Comparison of ENCODE assay signal across 21 cellular contexts in genomic region chr1:113984710-113985109, GRCh38. TPM values are rescaled to one million over a fixed set of nuclear protein-coding genes. Genes with fewer than 3 reads are reported as not detected.
DNase-seq lines count a peak whose midpoint lies in the region; ATAC-seq and TF ChIP-seq lines count a peak whose summit lies in the region.
"Had no signal": no experiment of that assay in that cellular context is flagged by ENCODE, and none has a peak within 500 bp of the region (broad histone marks: within the 10 kb centered on the region; RNA-seq: fewer than 3 reads in every experiment).

No MANE protein-coding gene starts in this region.

- ATAC-seq in upper lobe of left lung (ENCODE audit: low FRiP score in 2 of 2) (no peak), HG02885 (IDR thresholded peaks at IDR 0.05; ENCODE audit: poor library complexity, unreplicated experiment) (no peak), HG03342 (IDR thresholded peaks at IDR 0.05; ENCODE audit: unreplicated experiment) (no peak)
- ATAC-seq in stimulated activated memory B cell treated with anti-CD40 and anti-IgM and Interleukin-4, amounts not matched to agents 10 μg/mL and 1 μg/mL and 100 μg/mL, for 72 hours: no peak

- H3K4me1 ChIP-seq in upper lobe of left lung: peaks cover 21 to 31% (median 27%) of the 10 kb centered on the region in 4 donors

- no peaks in the 10 kb centered on the region for H3K9me3 Mint-ChIP-seq in chondrocyte (ENCODE audit: low read depth)
- H3K9me3 Mint-ChIP-seq in neural crest cell: peaks cover 3% of the 10 kb centered on the region
- peaks cover 5% of the 10 kb centered on the region for H3K9me3 Mint-ChIP-seq in stimulated activated memory B cell treated with anti-CD40 and anti-IgM and Interleukin-4, amounts not matched to agents 10 μg/mL and 1 μg/mL and 100 μg/mL, for 72 hours

- no peaks in the 10 kb centered on the region for H3K27me3 ChIP-seq in upper lobe of left lung
- H3K27me3 ChIP-seq: colonic mucosa had no signal

- 27 to 29% methylated on average over 4 of the region's 4 CpGs for WGBS in upper lobe of left lung, 2 donors

- no peak for TF ChIP-seq CTCF in chondrocyte (IDR thresholded peaks at IDR 0.05)
- no peak for TF ChIP-seq CTCF in neural crest cell (conservative IDR thresholded peaks at IDR 0.05)
- no peak for TF ChIP-seq CTCF in upper lobe of left lung (IDR thresholded peaks at IDR 0.05)

- H3K27me3 Mint-ChIP-seq in chondrocyte (ENCODE audit: low read depth) (no peaks in the 10 kb centered on the region), neural crest cell (ENCODE audit: low read depth) (no peaks in the 10 kb centered on the region)
- H3K27me3 Mint-ChIP-seq in stimulated activated memory B cell treated with anti-CD40 and anti-IgM and Interleukin-4, amounts not matched to agents 10 μg/mL and 1 μg/mL and 100 μg/mL, for 72 hours: peaks cover 12% of the 10 kb centered on the region

- H3K4me1 Mint-ChIP-seq in chondrocyte (ENCODE audit: low read depth) (peaks cover 60% of the 10 kb centered on the region), neural crest cell (peaks cover 26% of the 10 kb centered on the region)
- no peaks in the 10 kb centered on the region for H3K4me1 Mint-ChIP-seq in stimulated activated memory B cell treated with anti-CD40 and anti-IgM and Interleukin-4, amounts not matched to agents 10 μg/mL and 1 μg/mL and 100 μg/mL, for 72 hours

- no peak overlapping the region for H3K4me3 ChIP-seq in upper lobe of left lung
- H3K4me3 ChIP-seq: colonic mucosa had no signal

- H3K27ac Mint-ChIP-seq in chondrocyte (ENCODE audit: unreplicated experiment) (peak overlapping the region; percentile 65), neural crest cell (ENCODE audit: unreplicated experiment) (peak overlapping the region; percentile 50)
- no peak overlapping the region for H3K27ac Mint-ChIP-seq in stimulated activated memory B cell treated with anti-CD40 and anti-IgM and Interleukin-4, amounts not matched to agents 10 μg/mL and 1 μg/mL and 100 μg/mL, for 72 hours

- DNase-seq in NCI-H2029 (lab: John Stamatoyannopoulos, UW): peak; percentile 40
- DNase-seq in NCI-H2029 treated with DMSO at 0.1 percent for 48 hours (lab: John Stamatoyannopoulos, UW): no peak
- DNase-seq in chondrocyte (ENCODE audit: low spot score): no peak
- DNase-seq in neural crest cell (ENCODE audit: low read depth, low spot score): no peak
- DNase-seq in upper lobe of left lung: no peak
- DNase-seq: 8988T; activated CD4-positive, alpha-beta T cell treated with anti-CD3 and anti-CD28 coated beads for 4 hours; activated naive CD4-positive, alpha-beta T cell; aorta; colonic mucosa; DMS79 treated with DMSO at 0.1 percent for 48 hours; Karpas-422; mammary epithelial cell; NCI-H1436 treated with DMSO at 0.1 percent for 48 hours; NCI-H446; stimulated activated CD4-positive, alpha-beta T cell treated with anti-CD3 and anti-CD28 coated beads, Interleukin-4, amount 100 ng/mL, for 4 hours had no signal

- peak overlapping the region in 3 of 4 donors; percentile 21 to 70 (median 65) for H3K27ac ChIP-seq in upper lobe of left lung
- H3K27ac ChIP-seq: C4-2B, colonic mucosa, epithelial cell of prostate had no signal

- H3K36me3 ChIP-seq in upper lobe of left lung: no peaks in the 10 kb centered on the region
- H3K36me3 ChIP-seq: colonic mucosa had no signal

- no peak for TF ChIP-seq EP300 in upper lobe of left lung (IDR thresholded peaks at IDR 0.05)

- no peaks in the 10 kb centered on the region for H3K9me3 ChIP-seq in upper lobe of left lung
- H3K9me3 ChIP-seq: colonic mucosa had no signal

- H3K36me3 Mint-ChIP-seq in chondrocyte (ENCODE audit: low read depth): no peaks in the 10 kb centered on the region
- peaks cover 6% of the 10 kb centered on the region for H3K36me3 Mint-ChIP-seq in neural crest cell (ENCODE audit: low read depth)
- no peaks in the 10 kb centered on the region for H3K36me3 Mint-ChIP-seq in stimulated activated memory B cell treated with anti-CD40 and anti-IgM and Interleukin-4, amounts not matched to agents 10 μg/mL and 1 μg/mL and 100 μg/mL, for 72 hours

- no peak for TF ChIP-seq POLR2A in upper lobe of left lung (IDR thresholded peaks at IDR 0.05)

- H3K4me3 Mint-ChIP-seq in chondrocyte (ENCODE audit: unreplicated experiment): no peak overlapping the region
- H3K4me3 Mint-ChIP-seq in neural crest cell: no peak overlapping the region
- H3K4me3 Mint-ChIP-seq in stimulated activated memory B cell treated with anti-CD40 and anti-IgM and Interleukin-4, amounts not matched to agents 10 μg/mL and 1 μg/mL and 100 μg/mL, for 72 hours: no peak overlapping the region

RNA-seq across cellular contexts. Expression of gene OLFML3, which starts 5.4 kb away (rescaled TPM):
- total RNA-seq in chondrocyte (33.1 to 44.2 TPM (median 34.9 TPM) in 3 replicates), neural crest cell (4.3 and 6.1 TPM in 2 replicates), upper lobe of left lung (10 to 100 TPM; 11.5 to 59.9 (median 36.6) TPM)

RNA-seq across cellular contexts. Expression of gene HIPK1, which starts 55.6 kb away (rescaled TPM):
- total RNA-seq in chondrocyte (57.4 to 63.4 TPM (median 60.0 TPM) in 3 replicates), neural crest cell (53.4 and 57.7 TPM in 2 replicates), upper lobe of left lung (10 to 100 TPM; 31.4 to 85.5 (median 64.0) TPM)
